In genomic region chr16:85785927-85786326, GRCh38 we compare ENCODE assay signal across 21 cellular contexts. TPM values are rescaled to one million over a fixed set of nuclear protein-coding genes. Genes with fewer than 3 reads are reported as not detected.
A peak's percentile ranks its signal among the peaks of the same experiment; 100 is the strongest.
DNase-seq lines count a peak whose midpoint lies in the region; ATAC-seq and TF ChIP-seq lines count a peak whose summit lies in the region.
"Had no signal": no experiment of that assay in that cellular context is flagged by ENCODE, and none has a peak within 500 bp of the region (broad histone marks: within the 10 kb centered on the region; RNA-seq: fewer than 3 reads in every experiment).

No MANE protein-coding gene starts in this region.

- 95 to 100% methylated on average over 1 to 2 of the region's 2 CpGs for WGBS in endodermal cell (ENCODE audit: insufficient coverage in 1 of 2, insufficient read length in 1 of 2), 2 experiments

- H3K9me3 Mint-ChIP-seq in HFFc6, result no peaks in the 10 kb centered on the region
- no peaks in the 10 kb centered on the region for H3K9me3 Mint-ChIP-seq in endodermal cell

- H3K27me3 Mint-ChIP-seq in HFFc6 (ENCODE audit: insufficient read depth) (no peaks in the 10 kb centered on the region), endodermal cell (ENCODE audit: insufficient read depth) (no peaks in the 10 kb centered on the region)

- H3K27me3 ChIP-seq in endodermal cell (ENCODE audit: control insufficient read depth, insufficient read depth, low read length, poor library complexity, severe bottlenecking) (no peaks in the 10 kb centered on the region), neutrophil (no peaks in the 10 kb centered on the region)
- H3K27me3 ChIP-seq: BE2C, MG63 had no signal

- H3K27ac Mint-ChIP-seq in HFFc6, result peak overlapping the region; percentile 67
- peak overlapping the region; percentile 64 for H3K27ac Mint-ChIP-seq in endodermal cell

- intact Hi-C loops in sciatic nerve (cut with DNase I), result no loop called here

- peak; percentile 64 for DNase-seq in AG08396 (ENCODE audit: low spot score)
- DNase-seq in HFFc6, result no peak
- no peak for DNase-seq in endodermal cell
- no peak for DNase-seq in sciatic nerve (ENCODE audit: low spot score)
- DNase-seq in RKO (ENCODE audit: low spot score), result no peak
- no peak for DNase-seq in OCI-M2 (lab: John Stamatoyannopoulos, UW; ENCODE audit: unreplicated experiment)
- DNase-seq: BE2C, DMS53, EL, GF-D8, NCI-H1417 treated with DMSO at 0.1 percent for 48 hours, NCI-H187, NCI-H446, NCI-H526 treated with DMSO at 0.1 percent for 48 hours, PC-3, RPMI8226, SHP77 treated with DMSO at 0.1 percent for 48 hours, SK-N-SH had no signal

- no peak for TF ChIP-seq CTCF in HFFc6 (IDR thresholded peaks at IDR 0.05)
- TF ChIP-seq CTCF in endodermal cell (conservative IDR thresholded peaks at IDR 0.05), result no peak
- no peak for TF ChIP-seq CTCF in neutrophil (IDR thresholded peaks at IDR 0.05)

- H3K4me1 Mint-ChIP-seq in HFFc6 (ENCODE audit: low read depth), result peaks cover 25% of the 10 kb centered on the region
- peaks cover 30% of the 10 kb centered on the region for H3K4me1 Mint-ChIP-seq in endodermal cell

- peaks cover 87% of the 10 kb centered on the region for H3K36me3 ChIP-seq in endodermal cell (ENCODE audit: control insufficient read depth, insufficient read depth, low read length)
- H3K36me3 ChIP-seq in neutrophil, result peaks cover 38% of the 10 kb centered on the region

- H3K4me1 ChIP-seq in endodermal cell (ENCODE audit: control insufficient read depth, insufficient read depth, low read length) (peaks cover 2% of the 10 kb centered on the region), neutrophil (ENCODE audit: control insufficient read depth in 1 of 2, insufficient read depth in 1 of 2, low read depth in 1 of 2, low read length in 1 of 2) (peaks cover 28% of the 10 kb centered on the region in 2 experiments)
- H3K4me1 ChIP-seq: BE2C had no signal

- no peak overlapping the region for H3K9ac ChIP-seq in endodermal cell (ENCODE audit: extremely low read depth, low read length, poor library complexity, severe bottlenecking)
- H3K9ac ChIP-seq: SK-N-SH had no signal

- H3K4me3 ChIP-seq in endodermal cell (ENCODE audit: low read length), result no peak overlapping the region
- no peak overlapping the region for H3K4me3 ChIP-seq in neutrophil (ENCODE audit: low read depth in 1 of 2, low read length in 1 of 2)
- H3K4me3 ChIP-seq: MG63 had no signal

- H3K36me3 Mint-ChIP-seq in HFFc6 (ENCODE audit: low read depth) (peaks cover 9% of the 10 kb centered on the region; the same call in 1 of the 2 replicates), endodermal cell (ENCODE audit: low read depth) (peaks cover 70% of the 10 kb centered on the region)

- no peaks in the 10 kb centered on the region for H3K9me3 ChIP-seq in endodermal cell (ENCODE audit: control insufficient read depth, low read length)
- H3K9me3 ChIP-seq in neutrophil, result no peaks in the 10 kb centered on the region
- H3K9me3 ChIP-seq: BE2C, MG63, SK-N-SH had no signal

- no peak for ATAC-seq in sciatic nerve
- ATAC-seq: PC-3 had no signal

- H3K27ac ChIP-seq in endodermal cell (ENCODE audit: low read depth, low read length), result no peak overlapping the region
- H3K27ac ChIP-seq in neutrophil, result peak overlapping the region; percentile 29

- H3K4me3 Mint-ChIP-seq in HFFc6 (no peak overlapping the region), endodermal cell (no peak overlapping the region)

RNA-seq across cellular contexts. Expression of gene EMC8, which starts 13.4 kb away (rescaled TPM):
- 10 to 100 TPM; 31.7 to 38.4 (median 36.6) TPM for total RNA-seq in HFFc6 (2021; fragmentation: NEBNext Ultra II Directional; extraction: Animal tissue kit (Norgen Biotek cat#: 25700))
- total RNA-seq in endodermal cell, result 10 to 100 TPM; 60.1 to 67.6 TPM
- 39.9 TPM for polyA plus RNA-seq in endodermal cell (2013, experiment 1 of 2)
- polyA plus RNA-seq in endodermal cell (2013, experiment 2 of 2), result 37.1 TPM
- 29.2 TPM for total RNA-seq in sciatic nerve

RNA-seq across cellular contexts. Expression of gene COX4I1, which starts 13.6 kb away (rescaled TPM):
- total RNA-seq in HFFc6 (2021; fragmentation: NEBNext Ultra II Directional; extraction: Animal tissue kit (Norgen Biotek cat#: 25700)), result 100 to 1,000 TPM; 427 to 518 (median 497) TPM
- 100 to 1,000 TPM; 436 to 471 TPM for total RNA-seq in endodermal cell
- 553 TPM for polyA plus RNA-seq in endodermal cell (2013, experiment 1 of 2)
- polyA plus RNA-seq in endodermal cell (2013, experiment 2 of 2), result 508 TPM
- total RNA-seq in sciatic nerve, result 277 TPM

RNA-seq across cellular contexts. Expression of gene C16orf74, which starts 35.0 kb away (rescaled TPM):
- 10 to 100 TPM; 13.4 to 18.6 (median 15.7) TPM for total RNA-seq in HFFc6 (2021; fragmentation: NEBNext Ultra II Directional; extraction: Animal tissue kit (Norgen Biotek cat#: 25700))
- total RNA-seq in endodermal cell (1 to 10 TPM; 3.6 to 7.4 TPM), sciatic nerve (1.8 TPM)
- 1.7 TPM for polyA plus RNA-seq in endodermal cell (2013, experiment 1 of 2)
- polyA plus RNA-seq in endodermal cell (2013, experiment 2 of 2), result 2.0 TPM
- total RNA-seq: LHCN-M2 had no signal
